Comparison of ENCODE assay signal across 8 cellular contexts in genomic region chr5:142025637-142026036, GRCh38. TPM values are rescaled to one million over a fixed set of nuclear protein-coding genes. Genes with fewer than 3 reads are reported as not detected.
A peak's percentile ranks its signal among the peaks of the same experiment; 100 is the strongest.
DNase-seq lines count a peak whose midpoint lies in the region; ATAC-seq, FAIRE-seq and TF ChIP-seq lines count a peak whose summit lies in the region.

No MANE protein-coding gene starts in this region.

- peak overlapping the region; percentile 83 for H3K4me2 ChIP-seq in OCI-LY3 (ENCODE audit: low read length)
- peak overlapping the region; percentile 73 to 82 for H3K4me2 ChIP-seq in H1 (ENCODE audit: insufficient read depth in 1 of 2, low read depth in 2 of 2, low read length in 2 of 2)
- H3K4me2 ChIP-seq in parathyroid adenoma (ENCODE audit: low read length), result no peak overlapping the region

- H3K9ac ChIP-seq in ES-I3 (ENCODE audit: low read depth, low read length) (peak overlapping the region; percentile 62; the same call in 1 of the 2 replicates), OCI-LY3 (ENCODE audit: low read length) (peak overlapping the region; percentile 38; the same call in 1 of the 2 replicates), H1 (replicated peaks in 1 of 4; ENCODE audit: extremely low read depth in 1 of 4, low read depth in 3 of 4, low read length in 3 of 4) (no peak overlapping the region), parathyroid adenoma (no peak overlapping the region)

- no peak overlapping the region for H3K23ac ChIP-seq in H1 (ENCODE audit: insufficient read length)

- TF ChIP-seq CTCF in OCI-LY3 (IDR thresholded peaks at IDR 0.05; ENCODE audit: low read depth, low read length), result no peak
- TF ChIP-seq CTCF in H1 (IDR thresholded peaks at IDR 0.05; ENCODE audit: control extremely low read depth in 1 of 3, insufficient read depth in 1 of 3, low read depth in 1 of 3, low read length in 3 of 3), result no peak
- no peak for TF ChIP-seq CTCF in parathyroid adenoma (IDR thresholded peaks at IDR 0.05)
- no peak for TF ChIP-seq CTCF in mucosa of descending colon (IDR thresholded peaks at IDR 0.05)

- peak in 1 of 2 experiments; percentile 33 for DNase-seq in H1 (ENCODE audit: low read depth in 1 of 2, low spot score in 2 of 2)
- no peak for DNase-seq in NCI-H1105 (lab: John Stamatoyannopoulos, UW)
- DNase-seq in NCI-H187 treated with DMSO at 0.1 percent for 48 hours (lab: John Stamatoyannopoulos, UW), result no peak
- DNase-seq in mucosa of descending colon, result no peak

- H4K5ac ChIP-seq in H1 (ENCODE audit: insufficient read length, low read depth, low read length), result no peak overlapping the region

- H4K8ac ChIP-seq in H1 (ENCODE audit: extremely low read depth, insufficient read depth, low read length), result no peak overlapping the region

- no peaks in the 10 kb centered on the region for H3K79me1 ChIP-seq in H1 (ENCODE audit: low read depth, low read length)

- H3K9me3 ChIP-seq in ES-I3 (ENCODE audit: control insufficient read depth, insufficient read depth, low read length) (no peaks in the 10 kb centered on the region), OCI-LY3 (ENCODE audit: insufficient read depth, low read length) (no peaks in the 10 kb centered on the region), H1 (ENCODE audit: insufficient read depth in 2 of 2, low read depth in 1 of 2, low read length in 1 of 2) (no peaks in the 10 kb centered on the region), parathyroid adenoma (ENCODE audit: control insufficient read depth, low read length) (no peaks in the 10 kb centered on the region), mucosa of descending colon (no peaks in the 10 kb centered on the region)

- H3K4me3 ChIP-seq in OCI-LY3 (ENCODE audit: low read length) (peak overlapping the region; percentile 81), H1 (ENCODE audit: extremely low read depth in 1 of 4, insufficient read depth in 2 of 4, low read depth in 3 of 4, low read length in 4 of 4) (peak overlapping the region in 1 of 4 experiments; percentile 65; a peak in 3 of 8 replicates), parathyroid adenoma (ENCODE audit: low read depth, low read length) (peak overlapping the region; percentile 51), mucosa of descending colon (no peak overlapping the region)

- H2AK5ac ChIP-seq in H1 (ENCODE audit: low read depth, low read length), result no peak overlapping the region

- WGBS in H1 (ENCODE audit: extremely low coverage in 1 of 2, insufficient coverage in 1 of 2, insufficient read length in 1 of 2, insufficient replicate concordance in 2 of 2, low coverage in 1 of 2, low lambda C conversion rate in 2 of 2, missing lambda C conversion rate in 1 of 2), 2 experiments, result 87% methylated on average over 7 of the region's 8 CpGs; no CpG with 5 or more reads in 1 of the 2 experiments

- no peak for TF ChIP-seq RAD21 in H1 (IDR thresholded peaks at IDR 0.05 in 1 of 2, conservative IDR thresholded peaks at IDR 0.05 in 1 of 2; ENCODE audit: low read depth in 2 of 2, low read length in 2 of 2)

- no peaks in the 10 kb centered on the region for H3K79me2 ChIP-seq in OCI-LY3 (ENCODE audit: low read length)
- H3K79me2 ChIP-seq in H1 (ENCODE audit: control insufficient read depth in 1 of 2, insufficient read depth in 2 of 2, low read length in 2 of 2), result no peaks in the 10 kb centered on the region
- H3K79me2 ChIP-seq in parathyroid adenoma, result no peaks in the 10 kb centered on the region

- H4K20me1 ChIP-seq in OCI-LY3 (ENCODE audit: insufficient read depth, low read length), result no peaks in the 10 kb centered on the region
- no peaks in the 10 kb centered on the region for H4K20me1 ChIP-seq in H1 (replicated peaks in 1 of 2; ENCODE audit: control insufficient read depth in 1 of 2, insufficient read depth in 2 of 2, low read length in 2 of 2)

- TF ChIP-seq POLR2A in H1 (IDR thresholded peaks at IDR 0.05; ENCODE audit: control extremely low read depth in 1 of 2, low read depth in 2 of 2, low read length in 2 of 2), result no peak

- H3K18ac ChIP-seq in H1 (ENCODE audit: extremely low read depth, low read length), result no peak overlapping the region

- no peaks in the 10 kb centered on the region for H3K27me3 ChIP-seq in OCI-LY3 (ENCODE audit: low read depth, low read length)
- no peaks in the 10 kb centered on the region for H3K27me3 ChIP-seq in H1 (replicated peaks in 1 of 4; ENCODE audit: control insufficient read depth in 3 of 4, extremely low read depth in 1 of 4, insufficient read depth in 3 of 4, low read length in 3 of 4)
- no peaks in the 10 kb centered on the region for H3K27me3 ChIP-seq in parathyroid adenoma (ENCODE audit: control insufficient read depth, insufficient read depth, low read length)

- H3K56ac ChIP-seq in H1 (replicated peaks; ENCODE audit: insufficient read length, low read depth, low read length), result no peak overlapping the region

- H2BK120ac ChIP-seq in H1 (replicated peaks; ENCODE audit: low read depth, low read length), result no peak overlapping the region

- CTCF ChIA-PET in H1 (lab: Charles Lee; ENCODE audit: partially characterized antibody), result interaction anchor here (1.2 to 2.5 kb wide), 3 partner anchors 9 to 24 kb away, joined by 3 to 14 read pairs (median 5); no protein-coding TSS in a partner anchor

- POLR2A ChIA-PET in H1 (lab: Charles Lee; ENCODE audit: partially characterized antibody), result interaction anchor here (1.1 kb wide), 1 partner anchor 13 kb away, joined by 4 read pairs; the partner anchor contains the start of gene GNPDA1

- H3K14ac ChIP-seq in H1 (ENCODE audit: insufficient read length), result no peak overlapping the region

- FAIRE-seq in H1 (lab: Jason Lieb, UNC), result no peak

- H4K91ac ChIP-seq in H1 (replicated peaks; ENCODE audit: insufficient read length, low read length), result no peak overlapping the region

- H2BK15ac ChIP-seq in H1 (ENCODE audit: low read length), result no peak overlapping the region

- no peak overlapping the region for H2BK20ac ChIP-seq in H1 (ENCODE audit: low read length)

- H2BK5ac ChIP-seq in H1 (ENCODE audit: low read depth, low read length), result no peak overlapping the region

- H3K23me2 ChIP-seq in H1 (ENCODE audit: low read depth, low read length), result peaks cover 4% of the 10 kb centered on the region; the same call in 1 of the 2 replicates

- H3K27ac ChIP-seq in OCI-LY3 (ENCODE audit: low read length), result no peak overlapping the region
- no peak overlapping the region for H3K27ac ChIP-seq in H1 (ENCODE audit: low read depth, low read length)
- peak overlapping the region; percentile 93 for H3K27ac ChIP-seq in parathyroid adenoma

- H2AFZ ChIP-seq in OCI-LY3 (ENCODE audit: low read depth, low read length) (peak overlapping the region; percentile 87), H1 (ENCODE audit: low read length) (no peak overlapping the region), parathyroid adenoma (peak overlapping the region; percentile 97)

- no peak for ATAC-seq in HG03442 (IDR thresholded peaks at IDR 0.05; ENCODE audit: unreplicated experiment)
- ATAC-seq in mucosa of descending colon, result no peak

- H2BK12ac ChIP-seq in H1 (ENCODE audit: low read depth, low read length), result no peak overlapping the region

- intact Hi-C loops in mucosa of descending colon (cut with DNase I, micrococcal nuclease), result no loop called here

- no peak for TF ChIP-seq EP300 in H1 (IDR thresholded peaks at IDR 0.05; ENCODE audit: borderline replicate concordance in 1 of 2, low read depth in 2 of 2, low read length in 2 of 2)

- no peak overlapping the region for H3K4ac ChIP-seq in H1 (replicated peaks; ENCODE audit: insufficient read length, low read depth, low read length)

- H3K36me3 ChIP-seq in ES-I3 (ENCODE audit: insufficient read depth, low read length), result no peaks in the 10 kb centered on the region
- no peaks in the 10 kb centered on the region for H3K36me3 ChIP-seq in OCI-LY3 (replicated peaks; ENCODE audit: low read depth, low read length)
- no peaks in the 10 kb centered on the region for H3K36me3 ChIP-seq in H1 (ENCODE audit: control insufficient read depth in 2 of 4, insufficient read depth in 4 of 4, low read length in 3 of 4)
- no peaks in the 10 kb centered on the region for H3K36me3 ChIP-seq in parathyroid adenoma (ENCODE audit: control insufficient read depth, insufficient read depth, low read length)
- no peaks in the 10 kb centered on the region for H3K36me3 ChIP-seq in mucosa of descending colon (ENCODE audit: low read depth)

- H3K4me1 ChIP-seq in ES-I3 (ENCODE audit: insufficient read depth, low read length) (no peaks in the 10 kb centered on the region; the same call in 1 of the 2 replicates), OCI-LY3 (ENCODE audit: low read length) (peaks cover 10% of the 10 kb centered on the region; the same call in 1 of the 2 replicates), H1 (replicated peaks in 1 of 4; ENCODE audit: control insufficient read depth in 3 of 4, insufficient read depth in 4 of 4, low read length in 3 of 4) (no peaks in the 10 kb centered on the region), parathyroid adenoma (peaks cover 5% of the 10 kb centered on the region), mucosa of descending colon (ENCODE audit: low read depth) (no peaks in the 10 kb centered on the region)

TF ChIP-seq in H1, 55 proteins besides CTCF, POLR2A, EP300 and RAD21 (continues in another document):
- TF ChIP-seq CEBPB (IDR thresholded peaks at IDR 0.05; ENCODE audit: low read depth, low read length), result no peak
- TF ChIP-seq TAF1 (IDR thresholded peaks at IDR 0.05; ENCODE audit: low read depth, low read length), result no peak
- no peak for TF ChIP-seq EZH2 (IDR thresholded peaks at IDR 0.05; ENCODE audit: low read depth, low read length, severe bottlenecking)

RNA-seq across cellular contexts. Expression of gene GNPDA1, which starts 12.8 kb away (rescaled TPM):
- total RNA-seq in H1 (2021; fragmentation: NEBNext Ultra II Directional; extraction: Animal tissue kit (Norgen Biotek cat#: 25700)), result 93.6 and 94.3 TPM in 2 replicates
- 33.0 and 40.5 TPM in 2 replicates for polyA plus RNA-seq in H1 (2011; rRNA removed)
- 36.4 TPM for polyA plus RNA-seq in H1 (2011; cell fraction: cytosol; rRNA removed)
- 36.0 TPM for polyA plus RNA-seq in H1 (2011; cell fraction: nucleus; rRNA removed)
- polyA plus RNA-seq in H1 (2012, experiment 1 of 2), result 80.2 to 92.6 TPM (median 81.5 TPM) in 4 replicates
- 83.8 TPM for polyA plus RNA-seq in H1 (2012, experiment 2 of 2)
- polyA plus RNA-seq in H1 (2013, experiment 1 of 2), result 57.1 TPM
- polyA plus RNA-seq in H1 (2013, experiment 2 of 2), result 61.9 TPM
- polyA minus RNA-seq in H1 (2011; rRNA and poly(A)+ RNA removed), result 34.9 and 53.7 TPM in 2 replicates
- 31.9 TPM for polyA minus RNA-seq in H1 (2011; cell fraction: cytosol; rRNA and poly(A)+ RNA removed)
- polyA minus RNA-seq in H1 (2011; cell fraction: nucleus; rRNA and poly(A)+ RNA removed), result 24.4 TPM
- 10 to 100 TPM in 2 of 3 donors, 1 to 10 TPM in 1; 10.0 to 29.4 (median 25.3) TPM for total RNA-seq in mucosa of descending colon

RNA-seq across cellular contexts. Expression of gene RNF14, which starts 56.7 kb away (rescaled TPM):
- total RNA-seq in H1 (2021; fragmentation: NEBNext Ultra II Directional; extraction: Animal tissue kit (Norgen Biotek cat#: 25700)), result 19.6 and 20.2 TPM in 2 replicates
- polyA plus RNA-seq in H1 (2011; rRNA removed), result 4.4 and 4.7 TPM in 2 replicates
- polyA plus RNA-seq in H1 (2011; cell fraction: cytosol; rRNA removed), result 8.1 TPM
- 9.2 TPM for polyA plus RNA-seq in H1 (2011; cell fraction: nucleus; rRNA removed)
- polyA plus RNA-seq in H1 (2012, experiment 1 of 2), result 10.2 to 20.8 TPM (median 13.4 TPM) in 4 replicates
- polyA plus RNA-seq in H1 (2012, experiment 2 of 2), result 2.8 TPM
- 9.4 TPM for polyA plus RNA-seq in H1 (2013, experiment 1 of 2)
- polyA plus RNA-seq in H1 (2013, experiment 2 of 2), result 9.6 TPM
- 17.2 and 19.1 TPM in 2 replicates for polyA minus RNA-seq in H1 (2011; rRNA and poly(A)+ RNA removed)
- 10.4 TPM for polyA minus RNA-seq in H1 (2011; cell fraction: cytosol; rRNA and poly(A)+ RNA removed)
- 12.9 TPM for polyA minus RNA-seq in H1 (2011; cell fraction: nucleus; rRNA and poly(A)+ RNA removed)
- 10 to 100 TPM; 63.5 to 69.1 (median 67.9) TPM for total RNA-seq in mucosa of descending colon

Comparison
In these comparisons a context has a peak if more than half of its experiments do, and no peak if none do; other contexts are left out.
1. H3K9ac ChIP-seq: peak in ES-I3 (single experiment) and OCI-LY3 (single experiment); none in H1 (0 of 4) and parathyroid adenoma (single experiment).